Comparison of ENCODE assay signal across 8 cellular contexts in the genomic region with DNA sequence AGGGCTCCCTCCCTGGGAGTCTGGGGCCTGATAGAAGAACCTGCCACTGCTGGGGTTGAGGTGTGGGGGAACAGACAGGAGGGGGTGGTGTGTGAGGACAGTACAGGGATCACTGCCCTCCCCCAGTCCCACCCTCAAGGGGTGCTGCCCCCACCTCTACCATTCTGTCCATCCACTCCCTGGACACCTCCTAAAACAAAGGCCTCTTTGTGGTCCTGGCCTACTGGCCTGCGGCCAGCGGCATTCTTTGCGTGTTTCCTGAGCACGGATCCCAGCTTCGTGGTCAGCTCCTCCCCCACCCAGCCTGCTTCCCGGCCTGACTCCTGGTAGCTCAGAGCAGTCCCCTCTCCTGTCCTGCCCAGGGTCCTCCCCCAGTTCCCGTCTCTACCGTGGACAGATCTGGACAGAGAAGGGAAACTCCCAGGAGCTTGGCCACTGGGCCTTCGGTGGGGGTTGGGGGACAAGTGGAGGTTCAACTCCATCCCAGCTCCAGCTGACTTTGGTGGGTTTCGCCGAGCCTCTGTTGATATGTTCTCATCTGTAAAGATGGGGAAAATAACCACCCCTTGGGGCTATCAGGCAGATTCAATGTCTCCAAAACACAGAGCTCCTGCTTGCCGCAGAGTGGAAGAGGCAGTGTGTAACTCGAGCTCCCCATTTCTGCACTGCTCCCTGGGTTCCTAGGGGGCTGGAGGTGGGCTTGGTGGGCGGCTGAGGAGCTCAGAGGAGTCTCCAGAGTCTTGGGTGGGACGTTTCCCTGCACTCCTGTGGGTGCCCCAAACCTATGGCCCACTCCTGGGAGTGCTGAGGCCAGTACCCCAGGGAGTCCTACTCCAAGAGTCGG. TPM values are rescaled to one million over a fixed set of nuclear protein-coding genes. Genes with fewer than 3 reads are reported as not detected.
DNase-seq lines count a peak whose midpoint lies in the region; ATAC-seq and TF ChIP-seq lines count a peak whose summit lies in the region.

No MANE protein-coding gene starts in this region.

- H3K36me3 ChIP-seq in osteoblast (ENCODE audit: insufficient read depth, low read length): peaks cover 5% of the 10 kb centered on the region

- peaks cover 82% of the 10 kb centered on the region for H3K4me1 ChIP-seq in osteoblast (ENCODE audit: insufficient read depth, low read length)

- peaks cover 21% of the 10 kb centered on the region for H4K20me1 ChIP-seq in osteoblast (ENCODE audit: insufficient read depth, low read length)

- no peak overlapping the region for H2AFZ ChIP-seq in osteoblast (ENCODE audit: low read length)

- H3K4me2 ChIP-seq in osteoblast (ENCODE audit: insufficient read depth, low read length): peak overlapping the region; percentile 66

- H3K79me2 ChIP-seq in osteoblast (ENCODE audit: insufficient read depth, low read length): peaks cover 88% of the 10 kb centered on the region

- TF ChIP-seq CTCF in AG10803 (conservative IDR thresholded peaks at IDR 0.05; ENCODE audit: low read length) (no peak), osteoblast (IDR thresholded peaks at IDR 0.05; ENCODE audit: extremely low read depth, low read depth, low read length) (no peak)

- DNase-seq in AG10803 (ENCODE audit: low read depth): peak; percentile 98
- peak; percentile 95 for DNase-seq in SK-MEL-5 (ENCODE audit: low read depth, low spot score)
- DNase-seq in fibroblast of the conjunctiva (ENCODE audit: low read depth): peak; percentile 54
- peak; percentile 97 for DNase-seq in osteoblast (ENCODE audit: insufficient read length, low spot score, missing footprints)
- DNase-seq in SKM-1 treated with dmso at 0.1 percent for 144 hours (lab: John Stamatoyannopoulos, UW; ENCODE audit: unreplicated experiment): no peak

- H3K4me3 ChIP-seq in AG10803 (ENCODE audit: low read length) (peak overlapping the region; percentile 34), osteoblast (ENCODE audit: insufficient read depth, low read length) (peak overlapping the region; percentile 28)

- no peaks in the 10 kb centered on the region for H3K9me3 ChIP-seq in osteoblast (ENCODE audit: low read depth, low read length)

- in situ Hi-C loops in SK-MEL-5 (cut with HindIII; ENCODE audit: low pct_unique_long_range_greater_than_20kb, low sequenced_read_pairs): no loop called here

- ATAC-seq in HG03442 (IDR thresholded peaks at IDR 0.05; ENCODE audit: unreplicated experiment): no peak
- no peak for ATAC-seq in GM19324 (IDR thresholded peaks at IDR 0.05; ENCODE audit: low FRiP score, unreplicated experiment)
- ATAC-seq in HG03039 (IDR thresholded peaks at IDR 0.05; ENCODE audit: unreplicated experiment): no peak

- no peaks in the 10 kb centered on the region for H3K27me3 ChIP-seq in osteoblast (ENCODE audit: insufficient read depth, low read length)

- H3K27ac ChIP-seq in osteoblast (ENCODE audit: low read depth, low read length): peak overlapping the region; percentile 96

RNA-seq across cellular contexts. Expression of gene LYL1, which starts 48.7 kb away (rescaled TPM):
- total RNA-seq in SK-MEL-5 (2014; rRNA removed; shearing (Covaris generic)): not detected in 2 replicates
- 0.21 TPM in 1 of 2 replicates, not detected in the other for polyA plus RNA-seq in SK-MEL-5 (2015; cell fraction: cytosol; rRNA removed)
- not detected in 2 replicates for polyA plus RNA-seq in SK-MEL-5 (2015; cell fraction: nucleus; rRNA removed)
- 0.29 and 0.36 TPM in 2 replicates for total RNA-seq in osteoblast

RNA-seq across cellular contexts. Expression of gene NFIX, which starts 58.7 kb away (rescaled TPM):
- 4.2 and 4.9 TPM in 2 replicates for total RNA-seq in SK-MEL-5 (2014; rRNA removed; shearing (Covaris generic))
- polyA plus RNA-seq in SK-MEL-5 (2015; cell fraction: cytosol; rRNA removed): 32.6 and 37.8 TPM in 2 replicates
- polyA plus RNA-seq in SK-MEL-5 (2015; cell fraction: nucleus; rRNA removed): 5.6 and 13.1 TPM in 2 replicates
- total RNA-seq in osteoblast: 114 and 122 TPM in 2 replicates

Comparison
In these comparisons a context has a peak if more than half of its experiments do, and no peak if none do; other contexts are left out.
1. RNA of gene NFIX, which starts 58.7 kb away (total RNA-seq): 114 to 122 TPM in osteoblast; 4.2 to 4.9 TPM in SK-MEL-5; every median in the first group is over 10 times any median in the second.